ENCODE assay signal across 7 cellular contexts in genomic region chr7:13990984-13991790, GRCh38. TPM values are rescaled to one million over a fixed set of nuclear protein-coding genes. Genes with fewer than 3 reads are reported as not detected.
DNase-seq lines count a peak whose midpoint lies in the region; ATAC-seq and TF ChIP-seq lines count a peak whose summit lies in the region.

No MANE protein-coding gene starts in this region.

- H3K4me1 Mint-ChIP-seq in chondrocyte (ENCODE audit: low read depth): no peaks in the 10 kb centered on the region

- H3K27ac Mint-ChIP-seq in chondrocyte (ENCODE audit: unreplicated experiment): no peak overlapping the region

- peak; percentile 66 for ATAC-seq in GM18511 (IDR thresholded peaks at IDR 0.05; ENCODE audit: unreplicated experiment)
- ATAC-seq in HG03045 (IDR thresholded peaks at IDR 0.05; ENCODE audit: unreplicated experiment): peak; percentile 64

- peak; percentile 95 for DNase-seq in NCI-H2196 (lab: John Stamatoyannopoulos, UW; ENCODE audit: unreplicated experiment)
- DNase-seq in chondrocyte (ENCODE audit: low spot score): peak; percentile 98
- DNase-seq in islet precursor cell: peak; percentile 100
- peak; percentile 95 for DNase-seq in smooth muscle cell of the brain vasculature (ENCODE audit: low read depth, low spot score)

- peak overlapping the region; percentile 85 for H3K4me3 ChIP-seq in WI38 (ENCODE audit: low read depth, low read length)

- no peak overlapping the region for H3K4me3 Mint-ChIP-seq in chondrocyte (ENCODE audit: unreplicated experiment)

- TF ChIP-seq CTCF in WI38 (IDR thresholded peaks at IDR 0.05; ENCODE audit: low read depth, low read length) (no peak), chondrocyte (IDR thresholded peaks at IDR 0.05) (peak; percentile 41)

- H3K9me3 Mint-ChIP-seq in chondrocyte (ENCODE audit: low read depth): no peaks in the 10 kb centered on the region

- no peaks in the 10 kb centered on the region for H3K36me3 Mint-ChIP-seq in chondrocyte (ENCODE audit: low read depth)

- no peaks in the 10 kb centered on the region for H3K27me3 Mint-ChIP-seq in chondrocyte (ENCODE audit: low read depth)

RNA-seq across cellular contexts. Expression of gene ETV1, which starts 1.7 kb away (rescaled TPM):
- total RNA-seq in chondrocyte: 1.5 to 4.5 TPM (median 2.7 TPM) in 3 replicates

Comparison
In these comparisons a context has a peak if more than half of its experiments do, and no peak if none do; other contexts are left out.
1. Peak in every context shown above with its lines: DNase-seq, ATAC-seq and H3K4me3 ChIP-seq.